10 cellular contexts compared by ENCODE assay signal in the genomic region with DNA sequence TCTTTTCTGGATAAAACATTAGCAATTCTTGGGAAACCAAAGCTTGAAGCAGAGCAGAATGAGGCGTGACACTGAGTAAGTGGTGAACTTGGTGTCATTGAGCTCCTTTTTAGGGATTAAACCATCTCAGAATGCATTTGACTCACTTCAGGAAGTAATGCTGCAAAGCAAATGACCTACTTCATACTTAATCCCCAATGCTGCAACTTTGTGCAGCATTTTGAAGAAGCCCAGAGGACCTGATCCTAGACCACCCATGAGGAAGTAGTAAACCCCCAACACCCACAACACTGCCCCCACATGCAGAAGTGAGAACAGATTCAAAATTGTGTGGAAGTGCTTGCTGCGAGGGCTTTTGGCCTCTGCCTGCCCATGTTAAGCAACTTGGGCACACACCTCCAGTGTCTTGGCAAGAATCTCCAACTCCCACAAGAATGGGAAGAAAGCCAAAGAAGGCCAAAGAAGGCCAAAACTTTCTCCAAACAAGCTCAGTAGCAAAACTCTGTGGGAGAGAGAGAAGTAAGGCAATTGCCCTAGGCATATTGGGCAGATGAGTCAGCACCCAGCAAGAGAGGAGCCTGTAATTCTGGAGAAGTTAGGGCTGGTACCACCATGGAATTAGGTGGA.
A peak's percentile ranks its signal among the peaks of the same experiment; 100 is the strongest.
DNase-seq lines count a peak whose midpoint lies in the region; ATAC-seq, FAIRE-seq and TF ChIP-seq lines count a peak whose summit lies in the region.
"Had no signal": no experiment of that assay in that cellular context is flagged by ENCODE, and none has a peak within 500 bp of the region (broad histone marks: within the 10 kb centered on the region; RNA-seq: fewer than 3 reads in every experiment).

No MANE protein-coding gene starts in this region.

- POLR2A ChIA-PET in AG04450 (lab: Yijun Ruan, JAX): interaction anchor here (0.8 to 2.2 kb wide), 2 partner anchors 69 to 453 kb away, joined by 3 to 7 read pairs; partner anchors contain the start of gene ETV6

- H3K27me3 Mint-ChIP-seq in astrocyte (ENCODE audit: low read depth, unreplicated experiment) (peaks cover 5% of the 10 kb centered on the region), H9 (ENCODE audit: low read depth) (no peaks in the 10 kb centered on the region)

- H3K36me3 ChIP-seq in astrocyte (ENCODE audit: insufficient read depth, low read length): no peaks in the 10 kb centered on the region
- H3K36me3 ChIP-seq: neutrophil had no signal

- H3K27ac ChIP-seq in AG04450 (ENCODE audit: low read depth, low read length): no peak overlapping the region
- H3K27ac ChIP-seq in astrocyte (ENCODE audit: low read depth, low read length): no peak overlapping the region
- H3K27ac ChIP-seq in H9 (ENCODE audit: insufficient read length, low read depth, low read length): no peak overlapping the region
- H3K27ac ChIP-seq: neutrophil had no signal

- CTCF ChIA-PET in AG04450 (lab: Charles Lee): interaction anchor here (0.6 to 7.4 kb wide), 23 partner anchors 9 to 809 kb away, joined by 3 to 296 read pairs (median 4); partner anchors contain the start of gene BORCS5

- H3K9ac ChIP-seq in astrocyte (ENCODE audit: low read length): no peak overlapping the region
- no peak overlapping the region for H3K9ac ChIP-seq in H9 (ENCODE audit: extremely low read depth, insufficient read length, low read length)

- ATAC-seq in HG02884 (IDR thresholded peaks at IDR 0.05; ENCODE audit: unreplicated experiment): peak; percentile 39
- no peak for ATAC-seq in GM19023 (IDR thresholded peaks at IDR 0.05; ENCODE audit: unreplicated experiment)

- H3K27ac Mint-ChIP-seq in astrocyte (ENCODE audit: unreplicated experiment) (no peak overlapping the region), H9 (no peak overlapping the region)
- H3K27ac Mint-ChIP-seq: activated naive CD8-positive, alpha-beta T cell had no signal

- no peak overlapping the region for H2BK15ac ChIP-seq in H9 (ENCODE audit: low read depth, low read length)

- H3K23me2 ChIP-seq in H9 (ENCODE audit: insufficient read length, low read depth, low read length, poor library complexity, severe bottlenecking): no peaks in the 10 kb centered on the region

- H3K79me1 ChIP-seq in H9 (ENCODE audit: insufficient read depth, low read depth, low read length, poor library complexity, severe bottlenecking): no peaks in the 10 kb centered on the region

- H3K27me3 ChIP-seq in AG04450 (ENCODE audit: control insufficient read depth, insufficient read depth, low read length) (no peaks in the 10 kb centered on the region), astrocyte (ENCODE audit: insufficient read depth, low read length) (peaks cover 2% of the 10 kb centered on the region), H9 (ENCODE audit: insufficient read depth, low read length) (no peaks in the 10 kb centered on the region)
- H3K27me3 ChIP-seq: neutrophil had no signal

- H2BK120ac ChIP-seq in H9 (ENCODE audit: low read depth, low read length, poor library complexity, severe bottlenecking): no peak overlapping the region

- no peak overlapping the region for H3T11ph ChIP-seq in H9 (ENCODE audit: low read length)

- no peak overlapping the region for H4K91ac ChIP-seq in H9 (ENCODE audit: insufficient read length, low read depth, low read length)

- H3K4me1 ChIP-seq in astrocyte (ENCODE audit: insufficient read depth, low read length): peaks cover 17% of the 10 kb centered on the region
- H3K4me1 ChIP-seq in H9 (ENCODE audit: insufficient read depth, low read length): no peaks in the 10 kb centered on the region

- H3K9me3 Mint-ChIP-seq in astrocyte (ENCODE audit: unreplicated experiment) (peaks cover 2% of the 10 kb centered on the region), H9 (no peaks in the 10 kb centered on the region; a peak in 1 of 5 replicates)

- H4K20me1 ChIP-seq in astrocyte (ENCODE audit: insufficient read depth, low read length): no peaks in the 10 kb centered on the region
- H4K20me1 ChIP-seq in H9 (ENCODE audit: control insufficient read depth, insufficient read depth, insufficient read length): no peaks in the 10 kb centered on the region

- no peak overlapping the region for H3K4me3 ChIP-seq in AG04450 (ENCODE audit: low read depth, low read length)
- no peak overlapping the region for H3K4me3 ChIP-seq in astrocyte (ENCODE audit: insufficient read depth, low read depth, low read length)

- H3K4me2 ChIP-seq in astrocyte (ENCODE audit: low read length) (peak overlapping the region; percentile 55), H9 (ENCODE audit: insufficient read depth, insufficient read length, low read length) (no peak overlapping the region)

- no peak overlapping the region for H3K18ac ChIP-seq in H9 (ENCODE audit: insufficient read length, low read depth, low read length)

- TF ChIP-seq CTCF in AG04450 (IDR thresholded peaks at IDR 0.05; ENCODE audit: low read depth, low read length) (no peak), astrocyte (IDR thresholded peaks at IDR 0.05; ENCODE audit: insufficient read depth, low read depth, low read length) (no peak), H9 (conservative IDR thresholded peaks at IDR 0.05) (no peak)

- H2AK5ac ChIP-seq in H9 (ENCODE audit: insufficient read length, low read length): no peak overlapping the region

- H4K8ac ChIP-seq in H9 (replicated peaks; ENCODE audit: insufficient read length, low read depth, low read length): no peak overlapping the region

- H2BK12ac ChIP-seq in H9 (ENCODE audit: insufficient read length, low read depth, low read length): no peak overlapping the region

- no CpG with 5 or more reads among the region's 2 CpGs for WGBS in H9 (ENCODE audit: extremely low coverage, insufficient read length, low lambda C conversion rate)

- peaks cover 16% of the 10 kb centered on the region for H3K4me1 Mint-ChIP-seq in astrocyte (ENCODE audit: low read depth, unreplicated experiment)
- H3K4me1 Mint-ChIP-seq in H9: peaks cover 13 to 16% of the 10 kb centered on the region in 2 experiments

- H3K14ac ChIP-seq in H9 (ENCODE audit: insufficient read depth, low read length): no peak overlapping the region

- no peak overlapping the region for H3K4ac ChIP-seq in H9 (ENCODE audit: low read depth, low read length)

- H2AFZ ChIP-seq in astrocyte (ENCODE audit: low read depth, low read length) (no peak overlapping the region), H9 (ENCODE audit: low read length) (no peak overlapping the region)

- no peak overlapping the region for H2BK20ac ChIP-seq in H9 (ENCODE audit: low read depth, low read length, poor library complexity, severe bottlenecking)

- no peak overlapping the region for H2BK5ac ChIP-seq in H9 (ENCODE audit: insufficient read length, low read length)

- FAIRE-seq in astrocyte (lab: Jason Lieb, UNC): peak; percentile 96

- peaks cover 1% of the 10 kb centered on the region for H3K36me3 Mint-ChIP-seq in astrocyte (ENCODE audit: low read depth, unreplicated experiment)
- no peaks in the 10 kb centered on the region for H3K36me3 Mint-ChIP-seq in H9 (ENCODE audit: insufficient read depth in 1 of 3, low read depth in 3 of 3)
- H3K36me3 Mint-ChIP-seq: activated naive CD8-positive, alpha-beta T cell had no signal

- H3K4me3 Mint-ChIP-seq in astrocyte (ENCODE audit: unreplicated experiment) (no peak overlapping the region), H9 (no peak overlapping the region)
- H3K4me3 Mint-ChIP-seq: activated naive CD8-positive, alpha-beta T cell had no signal

- H3K56ac ChIP-seq in H9 (ENCODE audit: insufficient read length, low read depth, low read length): no peak overlapping the region

- no peak overlapping the region for H4K5ac ChIP-seq in H9 (ENCODE audit: insufficient read length, low read depth, low read length)

- H3K79me2 ChIP-seq in astrocyte (ENCODE audit: insufficient read depth, low read length) (no peaks in the 10 kb centered on the region), H9 (ENCODE audit: insufficient read depth, low read length) (no peaks in the 10 kb centered on the region)

- H3K23ac ChIP-seq in H9 (ENCODE audit: insufficient read length, low read depth, low read length): no peak overlapping the region

- DNase-seq in AG04450 (ENCODE audit: low read depth, low spot score) (peak; percentile 65), astrocyte (ENCODE audit: low read depth) (peak; percentile 84), medulla oblongata (ENCODE audit: extremely low spot score) (peak; percentile 58), NCI-H526 treated with DMSO at 0.1 percent for 48 hours (lab: John Stamatoyannopoulos, UW) (no peak), iPS-NIHi7 (ENCODE audit: extremely low spot score) (no peak), H9 (no peak)

- H3K9me3 ChIP-seq in AG04450 (ENCODE audit: control insufficient read depth, insufficient read depth, low read length) (no peaks in the 10 kb centered on the region), astrocyte (ENCODE audit: insufficient read depth, low read depth, low read length) (no peaks in the 10 kb centered on the region), H9 (ENCODE audit: control insufficient read depth, low read depth, low read length) (no peaks in the 10 kb centered on the region)
- H3K9me3 ChIP-seq: neutrophil had no signal

Comparison
In these comparisons a context has a peak if more than half of its experiments do, and no peak if none do; other contexts are left out.
1. DNase-seq: peak in AG04450 (single experiment), astrocyte (single experiment) and medulla oblongata (single experiment); none in NCI-H526 treated with DMSO at 0.1 percent for 48 hours (single experiment), iPS-NIHi7 (single experiment) and H9 (single experiment).